1 cellular context compared by ENCODE assay signal in genomic region chr16:5642034-5642433, GRCh38.
TF ChIP-seq lines count a peak whose summit lies in the region.

No MANE protein-coding gene starts in this region.

TF ChIP-seq in SK-N-SH treated with all-trans-retinoic acid at 6 μM for 48 hours, 23 proteins besides CTCF, POLR2A, EP300 and RAD21 (continued from another document):
- TF ChIP-seq TSHZ2 (CRISPR knock-in tag; IDR thresholded peaks at IDR 0.05) (no peak), CSRNP3 (CRISPR knock-in tag; IDR thresholded peaks at IDR 0.05) (no peak), ESRRG (CRISPR knock-in tag; IDR thresholded peaks at IDR 0.05) (no peak)
